ENCODE assay signal across 23 cellular contexts in the genomic region with DNA sequence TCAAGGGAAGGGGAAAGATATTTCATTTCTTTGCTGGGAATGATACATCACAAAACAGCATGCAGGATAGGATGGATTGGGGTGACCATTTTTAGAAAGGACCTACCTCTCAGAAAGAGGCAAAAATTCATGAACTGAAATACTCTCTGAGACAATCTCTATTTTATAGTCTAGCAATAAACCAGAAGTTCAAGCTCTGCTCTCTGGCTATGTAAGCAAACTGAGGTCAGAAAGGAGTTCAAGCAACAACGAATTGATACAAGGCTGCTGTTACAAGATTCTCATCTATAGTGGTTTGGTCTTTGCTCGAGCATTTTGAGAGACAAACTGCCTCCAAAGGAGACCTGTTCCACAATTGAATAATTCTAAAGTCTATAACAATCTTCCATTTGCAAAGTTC.
DNase-seq lines count a peak whose midpoint lies in the region; ATAC-seq, FAIRE-seq and TF ChIP-seq lines count a peak whose summit lies in the region.
"Had no signal": no experiment of that assay in that cellular context is flagged by ENCODE, and none has a peak within 500 bp of the region (broad histone marks: within the 10 kb centered on the region; RNA-seq: fewer than 3 reads in every experiment).

No MANE protein-coding gene starts in this region.

- POLR2A ChIA-PET in T-cell (lab: Charles Lee): no interaction called here

- intact Hi-C loops in dorsolateral prefrontal cortex (cut with DNase I): no loop called here
- intact Hi-C loops in transverse colon (cut with DNase I; ENCODE audit: low total_unique reads): no loop called here

- peaks cover 5 to 7% of the 10 kb centered on the region in 2 donors for H3K27me3 Mint-ChIP-seq in T-cell
- H3K27me3 Mint-ChIP-seq: B cell had no signal

- H3K4me3 Mint-ChIP-seq in T-cell: no peak overlapping the region
- H3K4me3 Mint-ChIP-seq: B cell; CD4-positive, alpha-beta T cell; CD8-positive, alpha-beta T cell had no signal

- 9 to 46% (median 24%) methylated on average over 2 of the region's 2 CpGs for WGBS in small intestine, 3 donors
- 18 to 21% methylated on average over 2 of the region's 2 CpGs for WGBS in transverse colon (ENCODE audit: low coverage in 1 of 2), 2 donors

- CTCF ChIA-PET in T-cell (lab: Charles Lee): interaction anchor here in 1 of 2 donors (0.7 kb wide), 1 partner anchor 85 kb away, joined by 3 read pairs; no protein-coding TSS in a partner anchor

- no peak overlapping the region for H3K27ac Mint-ChIP-seq in T-cell
- H3K27ac Mint-ChIP-seq: B cell; CD4-positive, alpha-beta T cell; CD8-positive, alpha-beta T cell had no signal

- H3K4me1 ChIP-seq in small intestine (ENCODE audit: control insufficient read depth in 2 of 2, insufficient read depth in 1 of 2, low read depth in 1 of 2, low read length in 1 of 2) (peaks cover 4% of the 10 kb centered on the region in 2 donors), transverse colon (peaks cover 0 to 14% (median 6%) of the 10 kb centered on the region in 4 donors)
- H3K4me1 ChIP-seq: A549; BLaER1 treated with 17β-estradiol and CSF1 and Interleukin-3, amounts not matched to agents 10 nM and 100 nM had no signal

- TF ChIP-seq CTCF in dorsolateral prefrontal cortex (IDR thresholded peaks at IDR 0.05 in 54 of 56, conservative IDR thresholded peaks at IDR 0.05 in 2 of 56; ENCODE audit: low read depth in 1 of 56, partially characterized antibody in 56 of 56) (no peak), transverse colon (IDR thresholded peaks at IDR 0.05) (no peak)

- no peak for FAIRE-seq in small intestine (lab: Jason Lieb, UNC)
- FAIRE-seq: D721Med, G401.6, GM12891, GM19239 had no signal

- DNase-seq in dorsolateral prefrontal cortex (no peak), left kidney (ENCODE audit: low read depth, low spot score) (peak; percentile 9), small intestine (peak; percentile 42), transverse colon (no peak), T-cell (no peak), T-helper 9 cell (no peak)
- DNase-seq: AML-193; Caco-2; Calu3; CD4-positive, alpha-beta T cell; CD8-positive, alpha-beta T cell; DMS79 treated with DMSO at 0.1 percent for 48 hours; GF-D8 had no signal

- no peaks in the 10 kb centered on the region for H3K36me3 ChIP-seq in small intestine (ENCODE audit: control insufficient read depth in 2 of 2, insufficient read depth in 2 of 2, low read length in 2 of 2)
- no peaks in the 10 kb centered on the region for H3K36me3 ChIP-seq in transverse colon
- H3K36me3 ChIP-seq: BLaER1 treated with 17β-estradiol and CSF1 and Interleukin-3, amounts not matched to agents 10 nM and 100 nM had no signal

- no peaks in the 10 kb centered on the region for H3K9me3 ChIP-seq in small intestine (ENCODE audit: control insufficient read depth, low read depth)
- H3K9me3 ChIP-seq in transverse colon: no peaks in the 10 kb centered on the region
- H3K9me3 ChIP-seq: A549, Caco-2 had no signal

- no peak for ATAC-seq in HG03097 (IDR thresholded peaks at IDR 0.05; ENCODE audit: low FRiP score, unreplicated experiment)
- no peak for ATAC-seq in T-cell (replicated peaks in 1 of 4)
- ATAC-seq: A549; CD8-positive, alpha-beta T cell had no signal

- TF ChIP-seq POLR2A in transverse colon (IDR thresholded peaks at IDR 0.05): no peak

- in situ Hi-C loops in transverse colon (cut with MboI; ENCODE audit: low pct_ligation_motif_present in 1 of 4, low pct_unique_long_range_greater_than_20kb in 1 of 4, low sequenced_read_pairs in 3 of 4): no loop called here

- no peaks in the 10 kb centered on the region for H3K9me3 Mint-ChIP-seq in T-cell
- H3K9me3 Mint-ChIP-seq: CD4-positive, alpha-beta T cell had no signal

- H3K27ac ChIP-seq in dorsolateral prefrontal cortex (peak overlapping the region in 34 of 59 donors; percentile 2 to 100 (median 40)), small intestine (ENCODE audit: low read depth in 1 of 2, low read length in 1 of 2) (no peak overlapping the region), transverse colon (peak overlapping the region in 3 of 4 donors; percentile 21 to 30 (median 30))
- H3K27ac ChIP-seq: 22Rv1; A549; BLaER1 treated with 17β-estradiol and CSF1 and Interleukin-3, amounts not matched to agents 10 nM and 100 nM; C4-2B had no signal

- H3K36me3 Mint-ChIP-seq in T-cell: no peaks in the 10 kb centered on the region
- H3K36me3 Mint-ChIP-seq: CD8-positive, alpha-beta T cell had no signal

- H3K4me3 ChIP-seq in dorsolateral prefrontal cortex: no peak overlapping the region
- H3K4me3 ChIP-seq in small intestine (ENCODE audit: low read depth in 1 of 2, low read length in 2 of 2): no peak overlapping the region
- no peak overlapping the region for H3K4me3 ChIP-seq in transverse colon
- H3K4me3 ChIP-seq: A549; BLaER1 treated with 17β-estradiol and CSF1 and Interleukin-3, amounts not matched to agents 10 nM and 100 nM had no signal

- TF ChIP-seq EP300 in transverse colon (IDR thresholded peaks at IDR 0.05; ENCODE audit: low read depth): no peak

- no peaks in the 10 kb centered on the region for H3K4me1 Mint-ChIP-seq in T-cell
- H3K4me1 Mint-ChIP-seq: B cell had no signal

- H3K27me3 ChIP-seq in dorsolateral prefrontal cortex: no peaks in the 10 kb centered on the region
- no peaks in the 10 kb centered on the region for H3K27me3 ChIP-seq in small intestine (ENCODE audit: control insufficient read depth in 2 of 2, insufficient read depth in 2 of 2, low read length in 2 of 2)
- no peaks in the 10 kb centered on the region for H3K27me3 ChIP-seq in transverse colon
- H3K27me3 ChIP-seq: BLaER1 treated with 17β-estradiol and CSF1 and Interleukin-3, amounts not matched to agents 10 nM and 100 nM had no signal

Comparison
In these comparisons a context has a peak if more than half of its experiments do, and no peak if none do; other contexts are left out.
1. DNase-seq: peak in left kidney (single experiment) and small intestine (single experiment); none in dorsolateral prefrontal cortex (0 of 10), transverse colon (single experiment), T-cell (0 of 34) and T-helper 9 cell (single experiment).
2. H3K27ac ChIP-seq: peak in dorsolateral prefrontal cortex (34 of 59) and transverse colon (3 of 4); none in small intestine (0 of 2).